Comparison of ENCODE assay signal across 18 cellular contexts in genomic region chr3:78689378-78689777, GRCh38.
DNase-seq lines count a peak whose midpoint lies in the region; ATAC-seq and TF ChIP-seq lines count a peak whose summit lies in the region.
"Had no signal": no experiment of that assay in that cellular context is flagged by ENCODE, and none has a peak within 500 bp of the region (broad histone marks: within the 10 kb centered on the region; RNA-seq: fewer than 3 reads in every experiment).

No MANE protein-coding gene starts in this region.

- no peaks in the 10 kb centered on the region for H3K27me3 Mint-ChIP-seq in glutamatergic neuron (ENCODE audit: unreplicated experiment)
- H3K27me3 Mint-ChIP-seq: CD4-positive, alpha-beta memory T cell had no signal

- H3K4me3 Mint-ChIP-seq in glutamatergic neuron (ENCODE audit: unreplicated experiment), result no peak overlapping the region
- H3K4me3 Mint-ChIP-seq: CD4-positive, alpha-beta memory T cell had no signal

- no peak for TF ChIP-seq POLR2A in thyroid gland (IDR thresholded peaks at IDR 0.05)

- ATAC-seq in HG02981 (IDR thresholded peaks at IDR 0.05; ENCODE audit: unreplicated experiment), result no peak
- ATAC-seq: K562, Panc1 had no signal

- H3K4me1 ChIP-seq in thyroid gland, result no peaks in the 10 kb centered on the region
- H3K4me1 ChIP-seq: BLaER1 had no signal

- H3K4me1 Mint-ChIP-seq in glutamatergic neuron (ENCODE audit: low read depth, unreplicated experiment), result peaks cover 9% of the 10 kb centered on the region
- H3K4me1 Mint-ChIP-seq: CD4-positive, alpha-beta memory T cell had no signal

- intact Hi-C loops in thyroid gland (cut with DNase I), result no loop called here

- no peak overlapping the region for H3K27ac ChIP-seq in thyroid gland
- H3K27ac ChIP-seq: BLaER1 had no signal

- WGBS in thyroid gland, 2 donors, result 74 to 92% methylated on average over 6 of the region's 6 CpGs

- H3K36me3 ChIP-seq in thyroid gland, result no peaks in the 10 kb centered on the region

- H3K4me3 ChIP-seq in thyroid gland (replicated peaks in 1 of 3), result no peak overlapping the region
- H3K4me3 ChIP-seq: BLaER1, K562, SK-N-MC had no signal

- peaks cover 2% of the 10 kb centered on the region for H3K9me3 Mint-ChIP-seq in glutamatergic neuron (ENCODE audit: unreplicated experiment)

- H3K27me3 ChIP-seq in thyroid gland, result no peaks in the 10 kb centered on the region
- H3K27me3 ChIP-seq: BLaER1 had no signal

- peak overlapping the region; percentile 43 for H3K27ac Mint-ChIP-seq in glutamatergic neuron (ENCODE audit: unreplicated experiment)
- H3K27ac Mint-ChIP-seq: CD4-positive, alpha-beta memory T cell had no signal

- DNase-seq in NCI-H2227 (lab: John Stamatoyannopoulos, UW; ENCODE audit: unreplicated experiment) (peak; percentile 18), NCI-H2227 treated with DMSO at 0.1 percent for 48 hours (lab: John Stamatoyannopoulos, UW) (no peak), NCI-H146 (lab: John Stamatoyannopoulos, UW) (peak; percentile 93), NCI-H69 (lab: John Stamatoyannopoulos, UW) (peak; percentile 94), glutamatergic neuron (no peak), AG20443 (ENCODE audit: low spot score) (no peak), thyroid gland (no peak)
- DNase-seq: Calu3; CD4-positive, alpha-beta memory T cell; DMS79 treated with DMSO at 0.1 percent for 48 hours; NCI-H2171; NCI-H510A; T-helper 9 cell had no signal

- TF ChIP-seq CTCF in glutamatergic neuron (IDR thresholded peaks at IDR 0.05; ENCODE audit: partially characterized antibody, unreplicated experiment) (no peak), thyroid gland (IDR thresholded peaks at IDR 0.05) (no peak)

- peaks cover 1% of the 10 kb centered on the region for H3K36me3 Mint-ChIP-seq in glutamatergic neuron (ENCODE audit: unreplicated experiment)
- H3K36me3 Mint-ChIP-seq: CD4-positive, alpha-beta memory T cell had no signal

- no peaks in the 10 kb centered on the region for H3K9me3 ChIP-seq in thyroid gland

Comparison
In these comparisons a context has a peak if more than half of its experiments do, and no peak if none do; other contexts are left out.
1. DNase-seq: peak in NCI-H2227 (single experiment), NCI-H146 (single experiment) and NCI-H69 (single experiment); none in NCI-H2227 treated with DMSO at 0.1 percent for 48 hours (single experiment), glutamatergic neuron (single experiment), AG20443 (single experiment) and thyroid gland (0 of 2).